ENCODE assay signal across 1 cellular context in genomic region chr11:67464411-67465189, GRCh38.
TF ChIP-seq lines count a peak whose summit lies in the region.

No MANE protein-coding gene starts in this region.

TF ChIP-seq in K562, 482 proteins besides CTCF, POLR2A, EP300 and RAD21 (continued from another document and continues in another):
- TF ChIP-seq TFE3 (CRISPR knock-in tag; IDR thresholded peaks at IDR 0.05), result peak; percentile 98
- TF ChIP-seq CHD7 (IDR thresholded peaks at IDR 0.05; ENCODE audit: low read depth, low read length), result no peak
- no peak for TF ChIP-seq TEAD2 (tag; IDR thresholded peaks at IDR 0.05)
- no peak for TF ChIP-seq DNMT1 (IDR thresholded peaks at IDR 0.05)
- peak in 1 of 2 experiments; percentile 5; a peak in 1 of 4 replicates for TF ChIP-seq FOXA3 (CRISPR knock-in tag; conservative IDR thresholded peaks at IDR 0.05 in 1 of 2, IDR thresholded peaks at IDR 0.05 in 1 of 2)
- TF ChIP-seq HMGN3 (IDR thresholded peaks at IDR 0.05; ENCODE audit: borderline replicate concordance, extremely low read depth, insufficient read length, low read depth, low read length), result peak; percentile 20
- no peak for TF ChIP-seq KAT8 (IDR thresholded peaks at IDR 0.05; ENCODE audit: low read depth)
- no peak for TF ChIP-seq ZNF589 (CRISPR knock-in tag; IDR thresholded peaks at IDR 0.05; ENCODE audit: low read depth)
- TF ChIP-seq MITF (IDR thresholded peaks at IDR 0.05), result peak; percentile 44; the same call in 1 of the 2 replicates
- TF ChIP-seq YY1 (IDR thresholded peaks at IDR 0.05; ENCODE audit: borderline replicate concordance in 1 of 3, control insufficient read depth in 1 of 3, extremely low read depth in 1 of 3, insufficient read depth in 3 of 3, insufficient read length in 1 of 3, insufficient replicate concordance in 2 of 3, low read depth in 1 of 3, low read length in 2 of 3), result peak; percentile 46 to 92 (median 88)
- TF ChIP-seq THAP12 (CRISPR knock-in tag; IDR thresholded peaks at IDR 0.05), result peak; percentile 58; the same call in 1 of the 2 replicates
- peak; percentile 67 for TF ChIP-seq ELF1 (tag; IDR thresholded peaks at IDR 0.05)
- TF ChIP-seq NRF1 (conservative IDR thresholded peaks at IDR 0.05 in 1 of 2, IDR thresholded peaks at IDR 0.05 in 1 of 2), result peak; percentile 37 to 41; a peak in 2 of 4 replicates
- peak; percentile 63 for TF ChIP-seq TBP (optimal IDR thresholded peaks at IDR 0.05; ENCODE audit: low read depth, low read length)
- TF ChIP-seq POLR2AphosphoS5 (IDR thresholded peaks at IDR 0.05; ENCODE audit: control insufficient read depth, insufficient read depth, low read depth, low read length), result peak; percentile 79
- peak in 1 of 2 experiments; percentile 61; a peak in 1 of 4 replicates for TF ChIP-seq KDM4B (IDR thresholded peaks at IDR 0.05; ENCODE audit: borderline replicate concordance in 2 of 2, low read depth in 1 of 2)
- 0 out of 2 replicates have a peak, but pooled peaks have one; percentile 32 for TF ChIP-seq CREB3L1 (IDR thresholded peaks at IDR 0.05; ENCODE audit: borderline replicate concordance, low read depth)
- no peak for TF ChIP-seq ZNF134 (CRISPR knock-in tag; conservative IDR thresholded peaks at IDR 0.05)
- TF ChIP-seq AFF1 (IDR thresholded peaks at IDR 0.05; ENCODE audit: low read depth in 1 of 2, partially characterized antibody in 2 of 2), result peak in 1 of 2 experiments; percentile 18
- TF ChIP-seq SNRNP70 (optimal IDR thresholded peaks at IDR 0.05; ENCODE audit: low read depth, low read length), result no peak
- no peak for TF ChIP-seq CREB3 (tag; conservative IDR thresholded peaks at IDR 0.05; ENCODE audit: low read depth)
- 0 out of 2 replicates have a peak, but pooled peaks have one; percentile 24 for TF ChIP-seq SPI1 (IDR thresholded peaks at IDR 0.05; ENCODE audit: borderline replicate concordance, low read depth, low read length)
- TF ChIP-seq ZKSCAN1 (IDR thresholded peaks at IDR 0.05; ENCODE audit: low read depth, low read length), result peak; percentile 21; the same call in 1 of the 2 replicates
- no peak for TF ChIP-seq SMARCC2 (IDR thresholded peaks at IDR 0.05; ENCODE audit: low read depth)
- TF ChIP-seq CBFA2T2 (conservative IDR thresholded peaks at IDR 0.05), result peak; percentile 75
- no peak for TF ChIP-seq FOXA1 (IDR thresholded peaks at IDR 0.05; ENCODE audit: borderline replicate concordance)
- TF ChIP-seq ZNF766 (CRISPR knock-in tag; conservative IDR thresholded peaks at IDR 0.05), result 0 out of 2 replicates have a peak, but pooled peaks have one; percentile 56
- TF ChIP-seq ZNF780A (CRISPR knock-in tag; IDR thresholded peaks at IDR 0.05), result peak; percentile 70; the same call in 1 of the 2 replicates
- peak; percentile 55; the same call in 1 of the 2 replicates for TF ChIP-seq TAF7 (tag; IDR thresholded peaks at IDR 0.05)
- TF ChIP-seq DLX4 (CRISPR knock-in tag; IDR thresholded peaks at IDR 0.05), result 0 out of 2 replicates have a peak, but pooled peaks have one; percentile 31
